In the genomic region with DNA sequence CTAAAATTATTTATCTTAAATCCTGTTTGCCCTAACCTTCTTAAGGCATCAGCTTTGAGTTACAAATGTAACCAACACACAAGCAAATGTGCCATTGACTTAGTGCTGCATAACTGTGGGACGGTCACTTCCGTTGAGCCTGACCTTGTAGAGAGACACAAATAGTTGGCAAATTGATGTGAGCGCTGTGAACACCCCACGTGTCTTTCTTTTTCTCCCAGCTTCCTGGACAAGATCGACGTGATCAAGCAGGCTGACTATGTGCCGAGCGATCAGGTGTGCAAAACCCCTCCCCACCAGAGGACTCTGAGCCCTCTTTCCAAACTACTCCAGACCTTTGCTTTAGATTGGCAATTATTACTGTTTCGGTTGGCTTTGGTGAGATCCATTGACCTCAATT, we compare ENCODE assay signal across 16 cellular contexts. TPM values are rescaled to one million over a fixed set of nuclear protein-coding genes. Genes with fewer than 3 reads are reported as not detected.
DNase-seq lines count a peak whose midpoint lies in the region; ATAC-seq and TF ChIP-seq lines count a peak whose summit lies in the region.
"Had no signal": no experiment of that assay in that cellular context is flagged by ENCODE, and none has a peak within 500 bp of the region (broad histone marks: within the 10 kb centered on the region; RNA-seq: fewer than 3 reads in every experiment).

No MANE protein-coding gene starts in this region.

- no peak for TF ChIP-seq POLR2A in testis (IDR thresholded peaks at IDR 0.05)

- no peak overlapping the region for H2BK15ac ChIP-seq in mesenchymal stem cell (ENCODE audit: low read depth, poor library complexity, severe bottlenecking)

- no peak overlapping the region for H2BK120ac ChIP-seq in mesenchymal stem cell (ENCODE audit: low read depth, low read length)

- no peak for ATAC-seq in activated T-cell treated with anti-CD3 and anti-CD28 coated beads, Interleukin-2, amount 50 U/mL, for 4 hours
- ATAC-seq in HG03280 (IDR thresholded peaks at IDR 0.05; ENCODE audit: unreplicated experiment) = no peak
- ATAC-seq: SK-N-SH treated with all-trans-retinoic acid at 6 μM for 48 hours had no signal

- H3K36me3 ChIP-seq in mesenchymal stem cell (ENCODE audit: control insufficient read depth in 1 of 2, insufficient read depth in 2 of 2, low read depth in 1 of 2, low read length in 2 of 2) (peaks cover 43 to 82% of the 10 kb centered on the region in 2 experiments), testis (ENCODE audit: low read depth, missing control alignments) (no peaks in the 10 kb centered on the region)

- H2BK5ac ChIP-seq in mesenchymal stem cell (ENCODE audit: low read depth, low read length, poor library complexity, severe bottlenecking) = no peak overlapping the region

- no peak overlapping the region for H3K4me2 ChIP-seq in mesenchymal stem cell (ENCODE audit: low read length, poor library complexity, severe bottlenecking)

- no peak overlapping the region for H2AFZ ChIP-seq in mesenchymal stem cell (ENCODE audit: low read depth, low read length)

- no peak overlapping the region for H3K27ac ChIP-seq in mesenchymal stem cell (ENCODE audit: low read length, poor library complexity, severe bottlenecking)
- peak overlapping the region; percentile 60 to 90 for H3K27ac ChIP-seq in testis

- H3K9ac ChIP-seq in mesenchymal stem cell (ENCODE audit: low read length) = peak overlapping the region; percentile 94

- H3K4me3 ChIP-seq in mesenchymal stem cell (ENCODE audit: insufficient read depth in 1 of 2, low read depth in 1 of 2, low read length in 2 of 2) (no peak overlapping the region), testis (no peak overlapping the region)

- H3K36me3 Mint-ChIP-seq in activated T-cell treated with anti-CD3 and anti-CD28 coated beads, Interleukin-2, amount 50 U/mL, for 4 hours (ENCODE audit: insufficient read depth) = peaks cover 59% of the 10 kb centered on the region
- H3K36me3 Mint-ChIP-seq in activated T-cell treated with anti-CD3 and anti-CD28 coated beads, Interleukin-2, amount 50 U/mL, for 24 hours (ENCODE audit: low read depth) = peaks cover 84% of the 10 kb centered on the region
- peaks cover 65% of the 10 kb centered on the region for H3K36me3 Mint-ChIP-seq in activated T-helper 1 cell treated with anti-CD3 and anti-CD28 coated beads, Interleukin-12 subunit alpha, Interleukin-12 subunit beta, Interleukin-2, Interleukin-4 antibody, amounts not matched to agents 30 ng/mL and 10 ng/mL and 1 ng/mL, durations not matched to agents 14 hours and 24 hours and 36 hours (ENCODE audit: low read depth)
- H3K36me3 Mint-ChIP-seq in chondrocyte (ENCODE audit: low read depth) = peaks cover 63% of the 10 kb centered on the region

- H3K18ac ChIP-seq in mesenchymal stem cell (ENCODE audit: low read depth in 1 of 2, low read length in 2 of 2) = no peak overlapping the region

- H2BK12ac ChIP-seq in mesenchymal stem cell (ENCODE audit: low read length in 2 of 2) = no peak overlapping the region

- H2AK5ac ChIP-seq in mesenchymal stem cell (ENCODE audit: low read length, severe bottlenecking) = no peak overlapping the region

- no peaks in the 10 kb centered on the region for H3K27me3 Mint-ChIP-seq in activated T-cell treated with anti-CD3 and anti-CD28 coated beads, Interleukin-2, amount 50 U/mL, for 4 hours (ENCODE audit: low read depth)
- H3K27me3 Mint-ChIP-seq in activated T-cell treated with anti-CD3 and anti-CD28 coated beads, Interleukin-2, amount 50 U/mL, for 24 hours = no peaks in the 10 kb centered on the region
- H3K27me3 Mint-ChIP-seq in activated T-helper 1 cell treated with anti-CD3 and anti-CD28 coated beads, Interleukin-12 subunit alpha, Interleukin-12 subunit beta, Interleukin-2, Interleukin-4 antibody, amounts not matched to agents 30 ng/mL and 10 ng/mL and 1 ng/mL, durations not matched to agents 14 hours and 24 hours and 36 hours (ENCODE audit: insufficient read depth) = no peaks in the 10 kb centered on the region
- H3K27me3 Mint-ChIP-seq in chondrocyte (ENCODE audit: low read depth) = no peaks in the 10 kb centered on the region
- H3K27me3 Mint-ChIP-seq: dendritic cell treated with granulocyte-macrophage colony-stimulating factor and Interleukin-4, amounts not matched to agents 40 ng/mL and 50 ng/mL, for 4 days had no signal

- H3K4me1 Mint-ChIP-seq in activated T-cell treated with anti-CD3 and anti-CD28 coated beads, Interleukin-2, amount 50 U/mL, for 4 hours (ENCODE audit: low read depth) = peaks cover 45% of the 10 kb centered on the region
- peaks cover 65% of the 10 kb centered on the region for H3K4me1 Mint-ChIP-seq in activated T-cell treated with anti-CD3 and anti-CD28 coated beads, Interleukin-2, amount 50 U/mL, for 24 hours (ENCODE audit: low read depth)
- peaks cover 47% of the 10 kb centered on the region for H3K4me1 Mint-ChIP-seq in activated T-helper 1 cell treated with anti-CD3 and anti-CD28 coated beads, Interleukin-12 subunit alpha, Interleukin-12 subunit beta, Interleukin-2, Interleukin-4 antibody, amounts not matched to agents 30 ng/mL and 10 ng/mL and 1 ng/mL, durations not matched to agents 14 hours and 24 hours and 36 hours (ENCODE audit: low read depth)
- H3K4me1 Mint-ChIP-seq in chondrocyte (ENCODE audit: low read depth) = peaks cover 46% of the 10 kb centered on the region

- intact Hi-C loops in activated T-helper 1 cell treated with anti-CD3 and anti-CD28 coated beads, Interleukin-12 subunit alpha, Interleukin-12 subunit beta, Interleukin-2, Interleukin-4 antibody, amounts not matched to agents 30 ng/mL and 10 ng/mL and 1 ng/mL, durations not matched to agents 14 hours and 24 hours and 36 hours (cut with micrococcal nuclease) = loop anchor here (5.0 kb wide), 1 partner anchor 73 kb away; the partner anchor contains the start of gene NELFCD
- intact Hi-C loops in testis (cut with DNase I; ENCODE audit: low total_unique reads) = no loop called here

- H4K91ac ChIP-seq in mesenchymal stem cell (ENCODE audit: low read length) = peak overlapping the region; percentile 32

- no peaks in the 10 kb centered on the region for H3K9me3 Mint-ChIP-seq in activated T-cell treated with anti-CD3 and anti-CD28 coated beads, Interleukin-2, amount 50 U/mL, for 4 hours
- no peaks in the 10 kb centered on the region for H3K9me3 Mint-ChIP-seq in activated T-cell treated with anti-CD3 and anti-CD28 coated beads, Interleukin-2, amount 50 U/mL, for 24 hours
- H3K9me3 Mint-ChIP-seq in activated T-helper 1 cell treated with anti-CD3 and anti-CD28 coated beads, Interleukin-12 subunit alpha, Interleukin-12 subunit beta, Interleukin-2, Interleukin-4 antibody, amounts not matched to agents 30 ng/mL and 10 ng/mL and 1 ng/mL, durations not matched to agents 14 hours and 24 hours and 36 hours = no peaks in the 10 kb centered on the region
- H3K9me3 Mint-ChIP-seq in chondrocyte (ENCODE audit: low read depth) = no peaks in the 10 kb centered on the region
- H3K9me3 Mint-ChIP-seq: dendritic cell treated with granulocyte-macrophage colony-stimulating factor and Interleukin-4, amounts not matched to agents 40 ng/mL and 50 ng/mL, for 4 days had no signal

- DNase-seq in activated T-cell treated with anti-CD3 and anti-CD28 coated beads, Interleukin-2, amount 50 U/mL, for 4 hours = no peak
- no peak for DNase-seq in activated T-cell treated with anti-CD3 and anti-CD28 coated beads, Interleukin-2, amount 50 U/mL, for 24 hours
- DNase-seq in activated T-helper 1 cell treated with anti-CD3 and anti-CD28 coated beads, Interleukin-12 subunit alpha, Interleukin-12 subunit beta, Interleukin-2, Interleukin-4 antibody, amounts not matched to agents 30 ng/mL and 10 ng/mL and 1 ng/mL, durations not matched to agents 14 hours and 24 hours and 36 hours (ENCODE audit: low spot score) = no peak
- DNase-seq in mesenchymal stem cell (no peak), testis (peak; percentile 60), chondrocyte (ENCODE audit: low spot score) (no peak)
- no peak for DNase-seq in activated CD4-positive, CD25-positive, alpha-beta regulatory T cell treated with anti-CD3 and anti-CD28 coated beads, Interleukin-2, amount 50 U/mL, for 72 hours
- DNase-seq: activated CD8-positive, alpha-beta memory T cell treated with anti-CD3 and anti-CD28 coated beads, Interleukin-2, amount 50 U/mL, for 4 hours; H7; midbrain; MV-4-11; stimulated activated CD4-positive, alpha-beta T cell treated with anti-CD3 and anti-CD28 coated beads, Interleukin-4, amount 100 ng/mL, for 24 hours; stimulated activated naive CD4-positive, alpha-beta T cell treated with Interleukin-2 at 50 U/mL for 16 hours had no signal

- H3K9me3 ChIP-seq in mesenchymal stem cell (ENCODE audit: control insufficient read depth, low read length) (no peaks in the 10 kb centered on the region), testis (no peaks in the 10 kb centered on the region)

- H3K4me1 ChIP-seq in mesenchymal stem cell (ENCODE audit: control insufficient read depth, insufficient read depth, low read depth, low read length) (peaks cover 4% of the 10 kb centered on the region), testis (peaks cover 33% of the 10 kb centered on the region)

- H3K4ac ChIP-seq in mesenchymal stem cell (ENCODE audit: low read depth in 1 of 2, low read length in 2 of 2) = no peak overlapping the region

- TF ChIP-seq CTCF in testis (IDR thresholded peaks at IDR 0.05) = no peak
- no peak for TF ChIP-seq CTCF in chondrocyte (IDR thresholded peaks at IDR 0.05)

- H3K27ac Mint-ChIP-seq in activated T-cell treated with anti-CD3 and anti-CD28 coated beads, Interleukin-2, amount 50 U/mL, for 24 hours = no peak overlapping the region
- peak overlapping the region; percentile 27 for H3K27ac Mint-ChIP-seq in activated T-helper 1 cell treated with anti-CD3 and anti-CD28 coated beads, Interleukin-12 subunit alpha, Interleukin-12 subunit beta, Interleukin-2, Interleukin-4 antibody, amounts not matched to agents 30 ng/mL and 10 ng/mL and 1 ng/mL, durations not matched to agents 14 hours and 24 hours and 36 hours
- no peak overlapping the region for H3K27ac Mint-ChIP-seq in chondrocyte (ENCODE audit: unreplicated experiment)

- no peaks in the 10 kb centered on the region for H3K27me3 ChIP-seq in mesenchymal stem cell (ENCODE audit: control insufficient read depth in 1 of 2, insufficient read depth in 1 of 2, low read length in 2 of 2)
- no peaks in the 10 kb centered on the region for H3K27me3 ChIP-seq in testis

- 97% methylated on average over 9 of the region's 9 CpGs for WGBS in mesenchymal stem cell
- 62 to 75% methylated on average over 9 of the region's 9 CpGs for WGBS in testis, 2 donors

- peak overlapping the region; percentile 13 for H3K4me3 Mint-ChIP-seq in activated T-cell treated with anti-CD3 and anti-CD28 coated beads, Interleukin-2, amount 50 U/mL, for 4 hours
- H3K4me3 Mint-ChIP-seq in activated T-cell treated with anti-CD3 and anti-CD28 coated beads, Interleukin-2, amount 50 U/mL, for 24 hours = no peak overlapping the region
- H3K4me3 Mint-ChIP-seq in activated T-helper 1 cell treated with anti-CD3 and anti-CD28 coated beads, Interleukin-12 subunit alpha, Interleukin-12 subunit beta, Interleukin-2, Interleukin-4 antibody, amounts not matched to agents 30 ng/mL and 10 ng/mL and 1 ng/mL, durations not matched to agents 14 hours and 24 hours and 36 hours = no peak overlapping the region
- no peak overlapping the region for H3K4me3 Mint-ChIP-seq in chondrocyte (ENCODE audit: unreplicated experiment)

- peaks cover 26% of the 10 kb centered on the region for H3K79me1 ChIP-seq in mesenchymal stem cell (replicated peaks; ENCODE audit: low read length, poor library complexity, severe bottlenecking)

- H3K23ac ChIP-seq in mesenchymal stem cell (ENCODE audit: low read length in 2 of 2) = no peak overlapping the region

- H4K8ac ChIP-seq in mesenchymal stem cell (ENCODE audit: low read length) = no peak overlapping the region

- H3K14ac ChIP-seq in mesenchymal stem cell (ENCODE audit: low read length in 2 of 2) = no peak overlapping the region

RNA-seq across cellular contexts. Expression of gene GNAS, which starts 56.4 kb away (rescaled TPM):
- 100 to 1,000 TPM; 390 to 448 (median 440) TPM for total RNA-seq in activated T-cell treated with anti-CD3 and anti-CD28 coated beads, Interleukin-2, amount 50 U/mL, for 4 hours
- total RNA-seq in activated T-helper 1 cell treated with anti-CD3 and anti-CD28 coated beads, Interleukin-12 subunit alpha, Interleukin-12 subunit beta, Interleukin-2, Interleukin-4 antibody, amounts not matched to agents 30 ng/mL and 10 ng/mL and 1 ng/mL, durations not matched to agents 14 hours and 24 hours and 36 hours = 498 and 505 TPM in 2 replicates
- polyA plus RNA-seq in mesenchymal stem cell (2013, experiment 1 of 2) = 1,046 TPM
- 1,042 TPM for polyA plus RNA-seq in mesenchymal stem cell (2013, experiment 2 of 2)
- total RNA-seq in testis (100 to 1,000 TPM; 880 to 885 TPM), chondrocyte (1,127 to 1,393 TPM (median 1,374 TPM) in 3 replicates)
- 716 TPM for polyA plus RNA-seq in testis (ENCODE audit: insufficient read depth, low read depth, low replicate concordance)

RNA-seq across cellular contexts. Expression of gene GNAS-AS1, which starts 58.2 kb away (rescaled TPM):
- under 1 TPM; 0.38 to 0.96 (median 0.40) TPM for total RNA-seq in activated T-cell treated with anti-CD3 and anti-CD28 coated beads, Interleukin-2, amount 50 U/mL, for 4 hours
- 1.4 and 1.7 TPM in 2 replicates for total RNA-seq in activated T-helper 1 cell treated with anti-CD3 and anti-CD28 coated beads, Interleukin-12 subunit alpha, Interleukin-12 subunit beta, Interleukin-2, Interleukin-4 antibody, amounts not matched to agents 30 ng/mL and 10 ng/mL and 1 ng/mL, durations not matched to agents 14 hours and 24 hours and 36 hours
- 0.26 TPM for polyA plus RNA-seq in mesenchymal stem cell (2013, experiment 1 of 2)
- 0.26 TPM for polyA plus RNA-seq in mesenchymal stem cell (2013, experiment 2 of 2)
- 1 to 10 TPM; 3.5 to 4.4 TPM for total RNA-seq in testis
- 1.1 TPM for polyA plus RNA-seq in testis (ENCODE audit: insufficient read depth, low read depth, low replicate concordance)
- total RNA-seq in chondrocyte = 1.1 to 2.7 TPM (median 1.7 TPM) in 3 replicates
